ENCODE assay signal across 8 cellular contexts in the genomic region with DNA sequence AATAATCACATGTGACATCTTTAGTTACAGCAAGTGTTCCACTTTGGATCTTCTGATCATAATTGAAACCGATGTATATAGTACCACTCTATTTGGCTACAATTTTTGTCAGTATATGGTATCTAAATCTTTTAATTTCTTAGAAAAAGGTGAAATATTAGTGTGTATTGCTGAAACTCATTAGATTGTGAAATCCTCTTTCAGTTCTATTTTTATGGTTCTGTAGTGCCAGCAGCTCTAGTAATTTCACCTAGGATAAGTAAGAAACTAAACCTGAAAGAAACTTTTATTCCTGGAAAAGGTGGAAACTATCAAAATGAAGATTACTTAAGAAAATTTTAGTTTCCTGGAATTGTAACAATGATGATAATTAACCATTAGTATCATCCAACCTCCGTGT.
"Had no signal": no experiment of that assay in that cellular context is flagged by ENCODE, and none has a peak within 500 bp of the region (broad histone marks: within the 10 kb centered on the region; RNA-seq: fewer than 3 reads in every experiment).

No MANE protein-coding gene starts in this region.

- H3K9ac ChIP-seq: GM23248 had no signal

- H3K4me1 ChIP-seq: HAP-1 had no signal

- H3K4me3 ChIP-seq: GM23248, HAP-1 had no signal

- H2AFZ ChIP-seq: GM23248 had no signal

- H3K27ac ChIP-seq: GM23248 had no signal

- DNase-seq: GOT3, H7, HFFc6, KBM-7 had no signal

- ATAC-seq: HCT116 had no signal

- H3K9me3 ChIP-seq: HAP-1 had no signal

- H3K36me3 ChIP-seq: HAP-1 had no signal

- FAIRE-seq: HTR-8/SVneo had no signal
